9 cellular contexts compared by ENCODE assay signal in the genomic region with DNA sequence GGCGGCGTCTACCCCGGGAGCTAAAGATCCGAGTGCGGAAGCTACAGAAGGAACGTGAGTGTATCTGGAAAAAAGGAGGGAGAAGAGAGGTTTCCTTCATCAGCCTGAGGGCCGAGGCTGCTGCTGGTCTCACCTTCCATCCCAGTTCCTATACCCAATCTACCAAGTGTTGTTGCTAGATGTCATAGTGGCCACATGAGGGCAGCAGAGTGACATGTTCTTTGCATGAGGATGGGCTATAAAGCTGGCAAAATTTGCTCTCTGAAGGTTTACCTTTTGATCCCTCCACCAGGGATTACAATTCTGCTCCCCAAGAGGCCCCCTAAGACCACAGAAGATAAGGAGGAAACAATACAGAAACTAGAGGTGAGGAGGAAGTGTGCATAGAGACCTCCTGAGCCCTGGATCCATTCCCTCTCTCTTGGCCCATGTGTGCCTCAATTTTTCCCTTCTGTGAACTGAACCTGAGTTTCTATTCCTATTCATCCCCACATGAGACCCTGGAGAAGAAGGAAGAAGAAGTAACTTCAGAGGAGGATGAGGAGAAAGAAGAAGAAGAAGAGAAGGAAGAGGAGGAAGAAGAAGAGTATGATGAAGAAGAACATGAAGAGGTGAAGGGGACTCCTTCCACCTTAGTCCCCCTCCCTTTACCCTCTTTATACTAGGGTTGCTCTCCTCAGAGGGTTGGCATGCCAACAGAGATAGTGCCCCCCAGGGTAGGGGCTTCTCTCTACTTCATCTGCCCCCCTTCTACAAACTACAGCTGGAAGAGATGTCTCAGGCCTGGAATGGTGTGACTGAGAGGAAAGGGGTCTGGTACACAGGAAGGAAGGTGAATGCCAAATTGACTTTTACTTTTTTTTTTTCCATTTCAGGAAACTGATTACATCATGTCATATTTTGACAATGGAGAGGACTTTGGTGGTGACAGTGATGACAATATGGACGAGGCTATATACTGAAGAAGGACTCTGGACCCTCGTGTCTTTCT. TPM values are rescaled to one million over a fixed set of nuclear protein-coding genes. Genes with fewer than 3 reads are reported as not detected.
DNase-seq lines count a peak whose midpoint lies in the region; ATAC-seq and TF ChIP-seq lines count a peak whose summit lies in the region.
"Had no signal": no experiment of that assay in that cellular context is flagged by ENCODE, and none has a peak within 500 bp of the region (broad histone marks: within the 10 kb centered on the region; RNA-seq: fewer than 3 reads in every experiment).

No MANE protein-coding gene starts in this region.

- H3K9ac ChIP-seq in mesendoderm (ENCODE audit: low read length), result peak overlapping the region; percentile 31

- peak; percentile 86 for TF ChIP-seq CTCF in endothelial cell (IDR thresholded peaks at IDR 0.05; ENCODE audit: unreplicated experiment)

- H4K8ac ChIP-seq in mesendoderm (ENCODE audit: low read depth, low read length), result no peak overlapping the region

- H3K27me3 ChIP-seq in mesendoderm (ENCODE audit: insufficient read depth, low read length, poor library complexity), result no peaks in the 10 kb centered on the region

- no CpG with 5 or more reads among the region's 9 CpGs for WGBS in mesendoderm (ENCODE audit: extremely low coverage, insufficient coverage, low lambda C conversion rate)

- H3K36me3 Mint-ChIP-seq in endothelial cell (ENCODE audit: low read depth, unreplicated experiment), result no peaks in the 10 kb centered on the region
- H3K36me3 Mint-ChIP-seq in stimulated activated memory B cell treated with anti-CD40 and anti-IgM and Interleukin-4, amounts not matched to agents 10 μg/mL and 1 μg/mL and 100 μg/mL, for 72 hours, result peaks cover 18% of the 10 kb centered on the region
- H3K36me3 Mint-ChIP-seq: activated naive CD4-positive, alpha-beta T cell treated with anti-CD3 and anti-CD28 coated beads, Interleukin-2, amount 50 U/mL, for 24 hours had no signal

- peak; percentile 55 for ATAC-seq in stimulated activated memory B cell treated with anti-CD40 and anti-IgM and Interleukin-4, amounts not matched to agents 10 μg/mL and 1 μg/mL and 100 μg/mL, for 72 hours
- ATAC-seq in HG03045 (IDR thresholded peaks at IDR 0.05; ENCODE audit: unreplicated experiment), result no peak

- H2AK5ac ChIP-seq in mesendoderm (ENCODE audit: low read length), result no peak overlapping the region

- H3K4me3 ChIP-seq in mesendoderm (ENCODE audit: low read length), result no peak overlapping the region

- no peaks in the 10 kb centered on the region for H3K79me1 ChIP-seq in mesendoderm (ENCODE audit: low read length)

- H3K4me3 Mint-ChIP-seq in endothelial cell (ENCODE audit: unreplicated experiment), result peak overlapping the region; percentile 68
- peak overlapping the region; percentile 55 for H3K4me3 Mint-ChIP-seq in stimulated activated memory B cell treated with anti-CD40 and anti-IgM and Interleukin-4, amounts not matched to agents 10 μg/mL and 1 μg/mL and 100 μg/mL, for 72 hours
- H3K4me3 Mint-ChIP-seq: activated naive CD4-positive, alpha-beta T cell treated with anti-CD3 and anti-CD28 coated beads, Interleukin-2, amount 50 U/mL, for 24 hours had no signal

- H3K4me2 ChIP-seq in mesendoderm (ENCODE audit: low read length), result no peak overlapping the region

- no peaks in the 10 kb centered on the region for H3K4me1 Mint-ChIP-seq in endothelial cell (ENCODE audit: unreplicated experiment)
- H3K4me1 Mint-ChIP-seq in stimulated activated memory B cell treated with anti-CD40 and anti-IgM and Interleukin-4, amounts not matched to agents 10 μg/mL and 1 μg/mL and 100 μg/mL, for 72 hours, result no peaks in the 10 kb centered on the region

- no peak overlapping the region for H4K5ac ChIP-seq in mesendoderm (ENCODE audit: low read length)

- H3K4ac ChIP-seq in mesendoderm (ENCODE audit: low read depth, low read length), result no peak overlapping the region

- H2BK15ac ChIP-seq in mesendoderm (replicated peaks; ENCODE audit: low read depth), result peak overlapping the region; percentile 89

- H3K18ac ChIP-seq in mesendoderm (ENCODE audit: low read length), result peak overlapping the region; percentile 6

- H3K36me3 ChIP-seq in mesendoderm (ENCODE audit: control insufficient read depth, insufficient read depth, low read length), result no peaks in the 10 kb centered on the region

- H2BK5ac ChIP-seq in mesendoderm (ENCODE audit: low read length), result peak overlapping the region; percentile 20

- no peak overlapping the region for H3K23ac ChIP-seq in mesendoderm (ENCODE audit: low read length)

- peaks cover 4% of the 10 kb centered on the region for H3K27me3 Mint-ChIP-seq in endothelial cell (ENCODE audit: unreplicated experiment)
- H3K27me3 Mint-ChIP-seq in stimulated activated memory B cell treated with anti-CD40 and anti-IgM and Interleukin-4, amounts not matched to agents 10 μg/mL and 1 μg/mL and 100 μg/mL, for 72 hours, result no peaks in the 10 kb centered on the region
- H3K27me3 Mint-ChIP-seq: activated naive CD4-positive, alpha-beta T cell treated with anti-CD3 and anti-CD28 coated beads, Interleukin-2, amount 50 U/mL, for 24 hours had no signal

- peak overlapping the region; percentile 63 for H3K56ac ChIP-seq in mesendoderm (ENCODE audit: low read length)

- H3K4me1 ChIP-seq in mesendoderm (ENCODE audit: control insufficient read depth, low read depth, low read length), result peaks cover 15% of the 10 kb centered on the region

- DNase-seq in DMS 273 treated with DMSO at 0.1 percent for 48 hours (lab: John Stamatoyannopoulos, UW) (peak; percentile 71), HUDEP-2 (lab: John Stamatoyannopoulos, UW; ENCODE audit: unreplicated experiment in 76 of 76) (peak in 68 of 76 experiments; percentile 22 to 85 (median 56)), NOMO-1 (lab: John Stamatoyannopoulos, UW; ENCODE audit: unreplicated experiment in 2 of 2) (peak; percentile 71 to 83), endothelial cell (ENCODE audit: low spot score) (peak; percentile 55), mesendoderm (peak; percentile 94)
- DNase-seq in activated CD8-positive, alpha-beta memory T cell treated with anti-CD3 and anti-CD28 coated beads for 24 hours, result peak; percentile 79

- H3K79me2 ChIP-seq in mesendoderm (ENCODE audit: control insufficient read depth, insufficient read depth, low read length), result no peaks in the 10 kb centered on the region

- H3K27ac ChIP-seq in mesendoderm (ENCODE audit: low read depth, low read length), result no peak overlapping the region

- peak overlapping the region; percentile 29 for H2BK120ac ChIP-seq in mesendoderm (ENCODE audit: low read depth, low read length)

- H3K27ac Mint-ChIP-seq in endothelial cell (ENCODE audit: unreplicated experiment), result peak overlapping the region; percentile 43
- H3K27ac Mint-ChIP-seq in stimulated activated memory B cell treated with anti-CD40 and anti-IgM and Interleukin-4, amounts not matched to agents 10 μg/mL and 1 μg/mL and 100 μg/mL, for 72 hours, result no peak overlapping the region
- H3K27ac Mint-ChIP-seq: activated naive CD4-positive, alpha-beta T cell treated with anti-CD3 and anti-CD28 coated beads, Interleukin-2, amount 50 U/mL, for 24 hours had no signal

- H3K9me3 Mint-ChIP-seq in endothelial cell (ENCODE audit: unreplicated experiment), result no peaks in the 10 kb centered on the region
- no peaks in the 10 kb centered on the region for H3K9me3 Mint-ChIP-seq in stimulated activated memory B cell treated with anti-CD40 and anti-IgM and Interleukin-4, amounts not matched to agents 10 μg/mL and 1 μg/mL and 100 μg/mL, for 72 hours
- H3K9me3 Mint-ChIP-seq: activated naive CD4-positive, alpha-beta T cell treated with anti-CD3 and anti-CD28 coated beads, Interleukin-2, amount 50 U/mL, for 24 hours had no signal

RNA-seq across cellular contexts. Expression of a gene that starts 13.3 kb away (rescaled TPM):
- total RNA-seq in endothelial cell (ENCODE audit: unreplicated experiment), result 12.4 TPM
- 2.9 TPM for polyA plus RNA-seq in mesendoderm (2013, experiment 1 of 2)
- polyA plus RNA-seq in mesendoderm (2013, experiment 2 of 2), result 3.3 TPM

RNA-seq across cellular contexts. Expression of a gene that starts 13.4 kb away (rescaled TPM):
- total RNA-seq in endothelial cell (ENCODE audit: unreplicated experiment), result 0.56 TPM
- polyA plus RNA-seq in mesendoderm (2013, experiment 1 of 2), result 0.11 TPM
- polyA plus RNA-seq in mesendoderm (2013, experiment 2 of 2), result 0.13 TPM

RNA-seq across cellular contexts. Expression of a gene that starts 18.6 kb away (rescaled TPM):
- total RNA-seq in endothelial cell (ENCODE audit: unreplicated experiment), result 107 TPM
- 2.3 TPM for polyA plus RNA-seq in mesendoderm (2013, experiment 1 of 2)
- 2.0 TPM for polyA plus RNA-seq in mesendoderm (2013, experiment 2 of 2)

RNA-seq across cellular contexts. Expression of a gene that starts 20.0 kb away (rescaled TPM):
- 83.3 TPM for total RNA-seq in endothelial cell (ENCODE audit: unreplicated experiment)
- polyA plus RNA-seq in mesendoderm (2013, experiment 1 of 2), result 2.8 TPM
- polyA plus RNA-seq in mesendoderm (2013, experiment 2 of 2), result 2.7 TPM

RNA-seq across cellular contexts. Expression of a gene that starts 43.8 kb away (rescaled TPM):
- total RNA-seq in endothelial cell (ENCODE audit: unreplicated experiment), result not detected
- polyA plus RNA-seq in mesendoderm (2013, experiment 1 of 2), result 0.08 TPM
- 0.07 TPM for polyA plus RNA-seq in mesendoderm (2013, experiment 2 of 2)
